27 cellular contexts compared by ENCODE assay signal in the genomic region with DNA sequence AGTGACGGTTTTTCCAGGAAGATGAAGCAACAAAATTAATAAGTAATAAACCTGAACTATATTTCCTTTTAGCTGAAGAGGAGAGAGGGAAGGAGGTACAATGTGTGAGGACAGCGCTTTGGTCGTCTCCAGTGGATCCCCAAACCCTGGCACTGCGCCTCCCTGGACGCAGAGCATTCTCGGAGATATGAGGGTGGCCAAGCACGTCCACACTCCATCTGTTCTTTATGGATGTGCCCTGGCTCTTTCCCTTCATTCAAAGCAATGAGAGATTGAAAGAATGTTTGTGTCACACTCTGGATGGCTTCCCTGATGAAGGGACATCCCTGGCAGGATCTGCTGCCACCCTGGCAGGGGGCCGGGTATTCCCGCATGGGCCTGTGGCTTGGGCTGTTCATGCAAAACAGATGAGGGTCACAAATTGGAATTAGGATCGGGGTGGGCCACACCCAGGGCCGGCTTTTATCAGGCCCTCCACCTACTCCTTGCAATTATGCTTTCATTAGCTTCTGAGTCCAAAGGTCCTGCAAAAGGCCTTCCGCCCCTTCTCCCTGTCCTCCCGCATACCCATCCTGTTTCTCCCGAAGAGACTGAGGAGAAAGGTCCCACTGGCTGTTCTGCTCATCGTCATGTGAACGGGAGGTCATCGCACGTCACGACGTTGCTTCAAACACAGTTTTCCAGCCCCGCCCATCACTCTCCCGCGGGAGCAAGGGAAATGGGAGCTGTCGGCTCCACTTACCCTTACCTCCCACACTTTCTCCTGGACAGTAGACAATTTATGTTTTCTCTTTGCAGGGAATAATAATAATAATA.
"Had no signal": no experiment of that assay in that cellular context is flagged by ENCODE, and none has a peak within 500 bp of the region (broad histone marks: within the 10 kb centered on the region; RNA-seq: fewer than 3 reads in every experiment).

No MANE protein-coding gene starts in this region.

- H3K4me3 Mint-ChIP-seq: activated CD4-positive, alpha-beta T cell treated with anti-CD3 and anti-CD28 coated beads for 36 hours; activated CD8-positive, alpha-beta memory T cell treated with anti-CD3 and anti-CD28 coated beads, Interleukin-2, amount 10 ng/mL, durations not matched to agents 7 days and 5 days; activated CD8-positive, alpha-beta T cell treated with anti-CD3 and anti-CD28 coated beads, Interleukin-2, amount 10 ng/mL, durations not matched to agents 7 days and 5 days; activated T-cell treated with anti-CD3 and anti-CD28 coated beads, Interleukin-2, amount 50 U/mL, for 72 hours; central memory CD8-positive, alpha-beta T cell; mesothelial cell of epicardium; naive thymus-derived CD4-positive, alpha-beta T cell; stimulated activated effector memory CD8-positive, alpha-beta T cell treated with anti-CD3 and anti-CD28 coated beads, Interleukin-12 subunit alpha, Interleukin-12 subunit beta, amount 100 ng/mL, for 72 hours; stimulated activated naive CD8-positive, alpha-beta T cell treated with anti-CD3 and anti-CD28 coated beads, Interleukin-15, Interleukin-2, amounts not matched to agents 100 ng/mL and 50 ng/mL, for 24 hours had no signal

- H3K36me3 Mint-ChIP-seq: activated CD8-positive, alpha-beta memory T cell treated with anti-CD3 and anti-CD28 coated beads, Interleukin-2, amount 10 ng/mL, durations not matched to agents 7 days and 5 days; activated naive CD4-positive, alpha-beta T cell treated with anti-CD3 and anti-CD28 coated beads, Interleukin-2, amount 50 U/mL, for 72 hours; mesothelial cell of epicardium; naive thymus-derived CD4-positive, alpha-beta T cell; stimulated activated effector memory CD8-positive, alpha-beta T cell treated with anti-CD3 and anti-CD28 coated beads, Interleukin-12 subunit alpha, Interleukin-12 subunit beta, amount 100 ng/mL, for 72 hours had no signal

- DNase-seq: activated CD4-positive, alpha-beta T cell treated with anti-CD3 and anti-CD28 coated beads for 36 hours; activated CD4-positive, CD25-positive, alpha-beta regulatory T cell; activated CD8-positive, alpha-beta memory T cell treated with anti-CD3 and anti-CD28 coated beads, Interleukin-2, amount 10 ng/mL, durations not matched to agents 7 days and 5 days; activated CD8-positive, alpha-beta T cell treated with anti-CD3 and anti-CD28 coated beads, Interleukin-2, amount 10 ng/mL, durations not matched to agents 7 days and 5 days; activated naive CD4-positive, alpha-beta T cell; activated T-cell treated with anti-CD3 and anti-CD28 coated beads, Interleukin-2, amount 50 U/mL, for 72 hours; colonic mucosa; effector memory CD4-positive, alpha-beta T cell; erythroblast; foreskin fibroblast; heart right ventricle; kidney glomerular epithelial cell; left ventricle myocardium superior; mammary epithelial cell; naive thymus-derived CD4-positive, alpha-beta T cell; stimulated activated CD4-positive, alpha-beta T cell treated with anti-CD3 and anti-CD28 coated beads, Interleukin-4, amount 100 ng/mL, for 24 hours; thyroid gland; upper lobe of right lung had no signal

- H3K27me3 ChIP-seq: colonic mucosa, right lobe of liver, thyroid gland had no signal

- H3K36me3 ChIP-seq: breast epithelium, colonic mucosa, heart right ventricle, right lobe of liver, thyroid gland, upper lobe of right lung had no signal

- H3K4me3 ChIP-seq: breast epithelium, colonic mucosa, dorsolateral prefrontal cortex, heart right ventricle, right lobe of liver, skin epidermis, thyroid gland, upper lobe of right lung had no signal

- ATAC-seq: activated CD4-positive, alpha-beta T cell treated with anti-CD3 and anti-CD28 coated beads for 36 hours; activated CD8-positive, alpha-beta memory T cell treated with anti-CD3 and anti-CD28 coated beads, Interleukin-2, amount 10 ng/mL, durations not matched to agents 7 days and 5 days; activated CD8-positive, alpha-beta T cell treated with anti-CD3 and anti-CD28 coated beads, Interleukin-2, amount 10 ng/mL, durations not matched to agents 7 days and 5 days; activated naive CD4-positive, alpha-beta T cell treated with anti-CD3 and anti-CD28 coated beads, Interleukin-2, amount 50 U/mL, for 72 hours; activated T-cell treated with anti-CD3 and anti-CD28 coated beads, Interleukin-2, amount 50 U/mL, for 72 hours; heart right ventricle; left ventricle myocardium superior; naive thymus-derived CD4-positive, alpha-beta T cell; stimulated activated effector memory CD8-positive, alpha-beta T cell treated with anti-CD3 and anti-CD28 coated beads, Interleukin-12 subunit alpha, Interleukin-12 subunit beta, amount 100 ng/mL, for 72 hours; upper lobe of right lung had no signal

- H3K27me3 Mint-ChIP-seq: activated CD8-positive, alpha-beta memory T cell treated with anti-CD3 and anti-CD28 coated beads, Interleukin-2, amount 10 ng/mL, durations not matched to agents 7 days and 5 days; stimulated activated naive CD8-positive, alpha-beta T cell treated with anti-CD3 and anti-CD28 coated beads, Interleukin-15, Interleukin-2, amounts not matched to agents 100 ng/mL and 50 ng/mL, for 24 hours had no signal

- H3K9me3 Mint-ChIP-seq: activated naive CD4-positive, alpha-beta T cell treated with anti-CD3 and anti-CD28 coated beads, Interleukin-2, amount 50 U/mL, for 72 hours; activated T-cell treated with anti-CD3 and anti-CD28 coated beads, Interleukin-2, amount 50 U/mL, for 72 hours; central memory CD8-positive, alpha-beta T cell; mesothelial cell of epicardium; naive thymus-derived CD4-positive, alpha-beta T cell; stimulated activated effector memory CD8-positive, alpha-beta T cell treated with anti-CD3 and anti-CD28 coated beads, Interleukin-12 subunit alpha, Interleukin-12 subunit beta, amount 100 ng/mL, for 72 hours; stimulated activated naive CD8-positive, alpha-beta T cell treated with anti-CD3 and anti-CD28 coated beads, Interleukin-15, Interleukin-2, amounts not matched to agents 100 ng/mL and 50 ng/mL, for 24 hours had no signal

- H3K4me1 ChIP-seq: breast epithelium, colonic mucosa, heart right ventricle, right lobe of liver, thyroid gland, upper lobe of right lung had no signal

- H3K27ac ChIP-seq: breast epithelium, colonic mucosa, dorsolateral prefrontal cortex, heart right ventricle, right lobe of liver, skin epidermis, thyroid gland, upper lobe of right lung had no signal

- H3K9me3 ChIP-seq: breast epithelium, colonic mucosa, heart right ventricle, right lobe of liver, thyroid gland, upper lobe of right lung had no signal

- H3K27ac Mint-ChIP-seq: activated CD4-positive, alpha-beta T cell treated with anti-CD3 and anti-CD28 coated beads for 36 hours; activated CD8-positive, alpha-beta memory T cell treated with anti-CD3 and anti-CD28 coated beads, Interleukin-2, amount 10 ng/mL, durations not matched to agents 7 days and 5 days; activated CD8-positive, alpha-beta T cell treated with anti-CD3 and anti-CD28 coated beads, Interleukin-2, amount 10 ng/mL, durations not matched to agents 7 days and 5 days; activated naive CD4-positive, alpha-beta T cell treated with anti-CD3 and anti-CD28 coated beads, Interleukin-2, amount 50 U/mL, for 72 hours; activated T-cell treated with anti-CD3 and anti-CD28 coated beads, Interleukin-2, amount 50 U/mL, for 72 hours; mesothelial cell of epicardium; naive thymus-derived CD4-positive, alpha-beta T cell; stimulated activated effector memory CD8-positive, alpha-beta T cell treated with anti-CD3 and anti-CD28 coated beads, Interleukin-12 subunit alpha, Interleukin-12 subunit beta, amount 100 ng/mL, for 72 hours; stimulated activated naive CD8-positive, alpha-beta T cell treated with anti-CD3 and anti-CD28 coated beads, Interleukin-15, Interleukin-2, amounts not matched to agents 100 ng/mL and 50 ng/mL, for 24 hours had no signal

- H3K4me1 Mint-ChIP-seq: activated CD4-positive, alpha-beta T cell treated with anti-CD3 and anti-CD28 coated beads for 36 hours; activated CD8-positive, alpha-beta memory T cell treated with anti-CD3 and anti-CD28 coated beads, Interleukin-2, amount 10 ng/mL, durations not matched to agents 7 days and 5 days; central memory CD8-positive, alpha-beta T cell; naive thymus-derived CD4-positive, alpha-beta T cell; stimulated activated effector memory CD8-positive, alpha-beta T cell treated with anti-CD3 and anti-CD28 coated beads, Interleukin-12 subunit alpha, Interleukin-12 subunit beta, amount 100 ng/mL, for 72 hours had no signal
